Comparison of ENCODE assay signal across 13 cellular contexts in the genomic region with DNA sequence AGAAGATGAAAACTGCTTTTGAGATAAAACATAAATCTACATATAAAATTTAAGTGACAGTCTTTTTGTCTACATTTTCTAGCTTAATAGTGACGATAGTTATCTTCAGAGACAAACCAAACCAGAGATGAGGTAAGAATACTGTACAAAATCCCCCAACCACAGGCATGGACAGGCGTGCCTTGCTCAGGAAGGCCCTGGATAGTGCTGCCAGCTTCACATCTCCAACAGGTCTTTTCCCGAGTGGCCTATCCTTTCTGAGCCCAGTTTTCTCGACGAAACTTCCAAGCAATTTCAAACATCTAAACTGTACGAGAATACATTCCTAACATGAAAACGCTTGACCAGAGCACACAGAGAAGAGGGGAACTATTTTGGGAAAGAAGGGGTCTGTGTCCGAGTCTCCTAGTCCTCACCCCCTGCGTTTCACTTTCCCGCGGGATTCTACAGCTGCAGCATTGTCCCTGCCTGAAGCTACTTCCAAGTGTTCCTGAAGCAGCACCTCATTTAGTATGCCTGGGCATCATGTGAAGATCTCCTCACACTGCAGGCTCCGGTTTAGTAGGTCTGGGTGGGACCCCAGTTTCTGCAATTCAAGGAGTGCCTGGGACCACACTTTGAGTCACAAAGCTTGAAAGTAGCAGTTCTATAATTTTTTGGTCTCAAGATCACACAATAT. TPM values are rescaled to one million over a fixed set of nuclear protein-coding genes. Genes with fewer than 3 reads are reported as not detected.
DNase-seq lines count a peak whose midpoint lies in the region; ATAC-seq and TF ChIP-seq lines count a peak whose summit lies in the region.
"Had no signal": no experiment of that assay in that cellular context is flagged by ENCODE, and none has a peak within 500 bp of the region (broad histone marks: within the 10 kb centered on the region; RNA-seq: fewer than 3 reads in every experiment).

No MANE protein-coding gene starts in this region.

- H3K4me1 Mint-ChIP-seq in nephron, result peaks cover 73% of the 10 kb centered on the region

- no peaks in the 10 kb centered on the region for H3K9me3 ChIP-seq in effector memory CD4-positive, alpha-beta T cell (ENCODE audit: control insufficient read depth, low read length)

- H3K27me3 Mint-ChIP-seq in nephron (ENCODE audit: low read depth), result no peaks in the 10 kb centered on the region

- H3K27ac Mint-ChIP-seq in nephron, result peak overlapping the region; percentile 32 to 85 (median 84)

- DNase-seq in Right ventricle myocardium inferior (ENCODE audit: missing footprints), result no peak
- DNase-seq in cardiac septum (ENCODE audit: low spot score), result no peak
- no peak for DNase-seq in effector memory CD4-positive, alpha-beta T cell
- DNase-seq in AML-193 (lab: John Stamatoyannopoulos, UW), result no peak
- no peak for DNase-seq in midbrain (lab: John Stamatoyannopoulos, UW)
- DNase-seq in stimulated activated CD4-positive, alpha-beta T cell treated with anti-CD3 and anti-CD28 coated beads, Interleukin-4, amount 100 ng/mL, for 4 hours, result no peak
- DNase-seq: ACHN, dermis blood vessel endothelial cell, GDM1, MV-4-11, T1000 had no signal

- H3K4me3 ChIP-seq in effector memory CD4-positive, alpha-beta T cell (ENCODE audit: insufficient read depth, low read depth, low read length, poor library complexity, severe bottlenecking), result no peak overlapping the region

- H3K27ac ChIP-seq in effector memory CD4-positive, alpha-beta T cell (ENCODE audit: insufficient read depth, low read length, poor library complexity, severe bottlenecking), result peak overlapping the region; percentile 22

- H3K4me3 Mint-ChIP-seq in nephron, result no peak overlapping the region

- H3K27me3 ChIP-seq in effector memory CD4-positive, alpha-beta T cell (replicated peaks; ENCODE audit: control insufficient read depth, insufficient read depth, low read length, poor library complexity, severe bottlenecking), result no peaks in the 10 kb centered on the region

- peaks cover 28% of the 10 kb centered on the region for H3K4me1 ChIP-seq in effector memory CD4-positive, alpha-beta T cell (ENCODE audit: control insufficient read depth, insufficient read depth, low read length, poor library complexity, severe bottlenecking)

- TF ChIP-seq CTCF in nephron (IDR thresholded peaks at IDR 0.05; ENCODE audit: unreplicated experiment in 3 of 3), result no peak

- H3K36me3 ChIP-seq in effector memory CD4-positive, alpha-beta T cell (ENCODE audit: control insufficient read depth, insufficient read depth, low read length), result peaks cover 6% of the 10 kb centered on the region

- no peaks in the 10 kb centered on the region for H3K9me3 Mint-ChIP-seq in nephron

- peaks cover 40% of the 10 kb centered on the region for H3K36me3 Mint-ChIP-seq in nephron (ENCODE audit: low read depth)

- intact Hi-C loops in Right ventricle myocardium inferior (cut with DNase I), result no loop called here
- intact Hi-C loops in cardiac septum (cut with DNase I), result no loop called here

- peak; percentile 27 for ATAC-seq in Right ventricle myocardium inferior
- ATAC-seq in GM21825 (IDR thresholded peaks at IDR 0.05; ENCODE audit: unreplicated experiment), result no peak

RNA-seq across cellular contexts. Expression of a gene that starts 37.8 kb away (rescaled TPM):
- 22.1 TPM for total RNA-seq in Right ventricle myocardium inferior
- total RNA-seq in cardiac septum, result 19.0 TPM
